In genomic region chr2:230202430-230203109, GRCh38 we compare ENCODE assay signal across 10 cellular contexts. TPM values are rescaled to one million over a fixed set of nuclear protein-coding genes. Genes with fewer than 3 reads are reported as not detected.
DNase-seq lines count a peak whose midpoint lies in the region; ATAC-seq and TF ChIP-seq lines count a peak whose summit lies in the region.
"Had no signal": no experiment of that assay in that cellular context is flagged by ENCODE, and none has a peak within 500 bp of the region (broad histone marks: within the 10 kb centered on the region; RNA-seq: fewer than 3 reads in every experiment).

No MANE protein-coding gene starts in this region.

- DNase-seq in natural killer cell treated with Interleukin-12 subunit alpha and Interleukin-12 subunit beta and Interleukin-15 and Interleukin-18, amount 100 ng/mL, for 72 hours (ENCODE audit: low spot score), result no peak
- DNase-seq in natural killer cell (no peak), mammary epithelial cell (no peak), BE2C (no peak), NCI-H1092 treated with DMSO at 0.1 percent for 48 hours (lab: John Stamatoyannopoulos, UW) (no peak)
- peak; percentile 65 for DNase-seq in stimulated activated naive B cell treated with anti-CD40 and anti-IgM and Interleukin-4, amounts not matched to agents 10 μg/mL and 1 μg/mL and 100 μg/mL, for 72 hours
- DNase-seq: brain microvascular endothelial cell had no signal

- TF ChIP-seq CTCF in natural killer cell (IDR thresholded peaks at IDR 0.05) (no peak), OCI-LY3 (IDR thresholded peaks at IDR 0.05; ENCODE audit: low read depth, low read length) (peak; percentile 70), mammary epithelial cell (conservative IDR thresholded peaks at IDR 0.05 in 1 of 2, IDR thresholded peaks at IDR 0.05 in 1 of 2; ENCODE audit: extremely low read depth in 1 of 2, insufficient read depth in 1 of 2, low read depth in 1 of 2, low read length in 2 of 2) (no peak), BE2C (IDR thresholded peaks at IDR 0.05; ENCODE audit: low read depth, low read length) (no peak)

- H3K36me3 ChIP-seq in OCI-LY3 (replicated peaks; ENCODE audit: low read depth, low read length), result peaks cover 58% of the 10 kb centered on the region
- peaks cover 4% of the 10 kb centered on the region for H3K36me3 ChIP-seq in mammary epithelial cell (ENCODE audit: insufficient read depth, low read length)
- no peaks in the 10 kb centered on the region for H3K36me3 ChIP-seq in BE2C

- no peaks in the 10 kb centered on the region for H3K9me3 Mint-ChIP-seq in natural killer cell treated with Interleukin-12 subunit alpha and Interleukin-12 subunit beta and Interleukin-15 and Interleukin-18, amount 100 ng/mL, for 72 hours
- H3K9me3 Mint-ChIP-seq in natural killer cell, result no peaks in the 10 kb centered on the region
- H3K9me3 Mint-ChIP-seq in stimulated activated naive B cell treated with anti-CD40 and anti-IgM and Interleukin-4, amounts not matched to agents 10 μg/mL and 1 μg/mL and 100 μg/mL, for 72 hours, result no peaks in the 10 kb centered on the region

- no peaks in the 10 kb centered on the region for H3K9me3 ChIP-seq in OCI-LY3 (ENCODE audit: insufficient read depth, low read length)
- H3K9me3 ChIP-seq in mammary epithelial cell (replicated peaks; ENCODE audit: insufficient read depth, low read length), result no peaks in the 10 kb centered on the region
- no peaks in the 10 kb centered on the region for H3K9me3 ChIP-seq in BE2C

- H3K4me3 Mint-ChIP-seq in natural killer cell treated with Interleukin-12 subunit alpha and Interleukin-12 subunit beta and Interleukin-15 and Interleukin-18, amount 100 ng/mL, for 72 hours, result peak overlapping the region; percentile 18
- H3K4me3 Mint-ChIP-seq in natural killer cell, result no peak overlapping the region
- H3K4me3 Mint-ChIP-seq in stimulated activated naive B cell treated with anti-CD40 and anti-IgM and Interleukin-4, amounts not matched to agents 10 μg/mL and 1 μg/mL and 100 μg/mL, for 72 hours, result peak overlapping the region; percentile 71 to 72

- H3K4me2 ChIP-seq in OCI-LY3 (ENCODE audit: low read length) (peak overlapping the region; percentile 75), mammary epithelial cell (ENCODE audit: insufficient read depth, low read depth, low read length) (no peak overlapping the region)
- H3K4me2 ChIP-seq: BLaER1 had no signal

- H2AFZ ChIP-seq in OCI-LY3 (ENCODE audit: low read depth, low read length), result no peak overlapping the region
- no peak overlapping the region for H2AFZ ChIP-seq in mammary epithelial cell (ENCODE audit: low read depth, low read length)

- dilution Hi-C loops in mammary epithelial cell (cut with HindIII; ENCODE audit: low sequenced_read_pairs), result no loop called here

- H3K79me2 ChIP-seq in OCI-LY3 (ENCODE audit: low read length) (peaks cover 18% of the 10 kb centered on the region), mammary epithelial cell (ENCODE audit: insufficient read depth, low read length) (no peaks in the 10 kb centered on the region)

- no TSS peak for BruUV-seq in mammary epithelial cell (replicated peaks; lab: Mats Ljungman, UMichigan)

- H3K4me1 ChIP-seq in OCI-LY3 (ENCODE audit: low read length) (peaks cover 64% of the 10 kb centered on the region), mammary epithelial cell (ENCODE audit: insufficient read depth, low read length) (no peaks in the 10 kb centered on the region), BE2C (no peaks in the 10 kb centered on the region)

- H4K20me1 ChIP-seq in OCI-LY3 (ENCODE audit: insufficient read depth, low read length) (no peaks in the 10 kb centered on the region), mammary epithelial cell (ENCODE audit: insufficient read depth, low read length) (no peaks in the 10 kb centered on the region)
- H4K20me1 ChIP-seq: BLaER1 had no signal

- H3K4me1 Mint-ChIP-seq in natural killer cell treated with Interleukin-12 subunit alpha and Interleukin-12 subunit beta and Interleukin-15 and Interleukin-18, amount 100 ng/mL, for 72 hours (ENCODE audit: low read depth in 2 of 2), result peaks cover 19 to 31% of the 10 kb centered on the region in 2 donors
- peaks cover 0 to 11% of the 10 kb centered on the region in 2 donors for H3K4me1 Mint-ChIP-seq in natural killer cell
- peaks cover 30 to 45% of the 10 kb centered on the region in 2 donors for H3K4me1 Mint-ChIP-seq in stimulated activated naive B cell treated with anti-CD40 and anti-IgM and Interleukin-4, amounts not matched to agents 10 μg/mL and 1 μg/mL and 100 μg/mL, for 72 hours

- 90% methylated on average over 10 of the region's 10 CpGs for WGBS in mammary epithelial cell (ENCODE audit: low coverage, missing lambda C conversion rate)

- H3K4me3 ChIP-seq in OCI-LY3 (ENCODE audit: low read length) (peak overlapping the region; percentile 62), mammary epithelial cell (replicated peaks in 1 of 3; ENCODE audit: insufficient read depth in 1 of 3, low read depth in 2 of 3, low read length in 3 of 3) (no peak overlapping the region), BE2C (ENCODE audit: low read depth, low read length) (no peak overlapping the region)
- H3K4me3 ChIP-seq: BLaER1 had no signal

- H3K36me3 Mint-ChIP-seq in natural killer cell treated with Interleukin-12 subunit alpha and Interleukin-12 subunit beta and Interleukin-15 and Interleukin-18, amount 100 ng/mL, for 72 hours, result peaks cover 32% of the 10 kb centered on the region
- peaks cover 27% of the 10 kb centered on the region for H3K36me3 Mint-ChIP-seq in natural killer cell
- H3K36me3 Mint-ChIP-seq in stimulated activated naive B cell treated with anti-CD40 and anti-IgM and Interleukin-4, amounts not matched to agents 10 μg/mL and 1 μg/mL and 100 μg/mL, for 72 hours, result peaks cover 39 to 55% of the 10 kb centered on the region in 2 donors

- in situ Hi-C loops in mammary epithelial cell (cut with MboI; ENCODE audit: low sequenced_read_pairs in 2 of 2), result loop anchor here in 1 of 2 donors (25.0 kb wide), 2 partner anchors 210 to 410 kb away; partner anchors contain the start of gene SP100

- intact Hi-C loops in natural killer cell (cut with micrococcal nuclease), result loop anchor here (10.0 kb wide), 1 partner anchor 412 kb away; no protein-coding TSS in a partner anchor
- intact Hi-C loops in mammary epithelial cell (cut with micrococcal nuclease), result no loop called here

- H3K9ac ChIP-seq in OCI-LY3 (ENCODE audit: low read length), result peak overlapping the region; percentile 70
- H3K9ac ChIP-seq in mammary epithelial cell (ENCODE audit: insufficient read depth, low read length), result no peak overlapping the region
- H3K9ac ChIP-seq: BLaER1 had no signal

- no peaks in the 10 kb centered on the region for H3K27me3 Mint-ChIP-seq in natural killer cell treated with Interleukin-12 subunit alpha and Interleukin-12 subunit beta and Interleukin-15 and Interleukin-18, amount 100 ng/mL, for 72 hours
- no peaks in the 10 kb centered on the region for H3K27me3 Mint-ChIP-seq in natural killer cell (ENCODE audit: low read depth in 2 of 2)
- no peaks in the 10 kb centered on the region for H3K27me3 Mint-ChIP-seq in stimulated activated naive B cell treated with anti-CD40 and anti-IgM and Interleukin-4, amounts not matched to agents 10 μg/mL and 1 μg/mL and 100 μg/mL, for 72 hours

- peak overlapping the region; percentile 96 for H3K27ac ChIP-seq in OCI-LY3 (ENCODE audit: low read length)
- no peak overlapping the region for H3K27ac ChIP-seq in mammary epithelial cell (ENCODE audit: insufficient read depth, low read depth, low read length)
- H3K27ac ChIP-seq: BLaER1, brain microvascular endothelial cell had no signal

- H3K27ac Mint-ChIP-seq in natural killer cell treated with Interleukin-12 subunit alpha and Interleukin-12 subunit beta and Interleukin-15 and Interleukin-18, amount 100 ng/mL, for 72 hours, result peak overlapping the region; percentile 27 to 28
- H3K27ac Mint-ChIP-seq in natural killer cell, result peak overlapping the region in 1 of 2 donors; percentile 63
- peak overlapping the region; percentile 91 for H3K27ac Mint-ChIP-seq in stimulated activated naive B cell treated with anti-CD40 and anti-IgM and Interleukin-4, amounts not matched to agents 10 μg/mL and 1 μg/mL and 100 μg/mL, for 72 hours

- CTCF ChIA-PET in mammary epithelial cell (lab: Charles Lee; ENCODE audit: low non-redundant PET), result interaction anchor here (0.5 kb wide), 1 partner anchor 43 kb away, joined by 16 read pairs; no protein-coding TSS in a partner anchor

- ATAC-seq in natural killer cell treated with Interleukin-12 subunit alpha and Interleukin-12 subunit beta and Interleukin-15 and Interleukin-18, amount 100 ng/mL, for 72 hours, result peak in 1 of 2 donors; percentile 46
- ATAC-seq in natural killer cell (no peak), HG02798 (IDR thresholded peaks at IDR 0.05; ENCODE audit: poor library complexity, unreplicated experiment) (peak; percentile 60)
- ATAC-seq in stimulated activated naive B cell treated with anti-CD40 and anti-IgM and Interleukin-4, amounts not matched to agents 10 μg/mL and 1 μg/mL and 100 μg/mL, for 72 hours (replicated peaks), result peak; percentile 75 to 82

- H3K27me3 ChIP-seq in OCI-LY3 (ENCODE audit: low read depth, low read length), result no peaks in the 10 kb centered on the region
- no peaks in the 10 kb centered on the region for H3K27me3 ChIP-seq in mammary epithelial cell (ENCODE audit: insufficient read depth, low read length)
- H3K27me3 ChIP-seq in BE2C, result no peaks in the 10 kb centered on the region
- H3K27me3 ChIP-seq: BLaER1, brain microvascular endothelial cell had no signal

RNA-seq across cellular contexts. Expression of gene SP110, which starts 17.2 kb away (rescaled TPM):
- 10 to 100 TPM; 71.5 to 85.8 TPM for total RNA-seq in natural killer cell treated with Interleukin-12 subunit alpha and Interleukin-12 subunit beta and Interleukin-15 and Interleukin-18, amount 100 ng/mL, for 72 hours
- total RNA-seq in natural killer cell (100 to 1,000 TPM in 1 of 3 donors, 10 to 100 TPM in 2; 92.7 to 132 (median 97.9) TPM), mammary epithelial cell (10 to 100 TPM; 11.2 to 12.9 TPM)
- polyA plus RNA-seq in mammary epithelial cell, result 11.2 TPM
- 27.5 TPM for polyA minus RNA-seq in mammary epithelial cell
- polyA plus RNA-seq in BE2C (2012; ENCODE audit: insufficient read depth, insufficient read length, low read depth), result not detected

RNA-seq across cellular contexts. Expression of gene SP140, which starts 23.0 kb away (rescaled TPM):
- total RNA-seq in natural killer cell treated with Interleukin-12 subunit alpha and Interleukin-12 subunit beta and Interleukin-15 and Interleukin-18, amount 100 ng/mL, for 72 hours, result 10 to 100 TPM; 55.3 to 67.9 TPM
- total RNA-seq in natural killer cell (10 to 100 TPM; 69.1 to 89.9 (median 77.4) TPM), mammary epithelial cell (1 to 10 TPM in 1 of 2 donors, not detected in 1; 1.9 TPM)
- 0.66 TPM for polyA plus RNA-seq in mammary epithelial cell
- not detected for polyA minus RNA-seq in mammary epithelial cell
- polyA plus RNA-seq in BE2C (2012; ENCODE audit: insufficient read depth, insufficient read length, low read depth), result 0.39 TPM

Comparison
In these comparisons a context has a peak if more than half of its experiments do, and no peak if none do; other contexts are left out.
1. ATAC-seq: peak in HG02798 (single experiment) and stimulated activated naive B cell treated with anti-CD40 and anti-IgM and Interleukin-4, amounts not matched to agents 10 μg/mL and 1 μg/mL and 100 μg/mL, for 72 hours (2 of 2); none in natural killer cell (0 of 3).
2. RNA of gene SP110, which starts 17.2 kb away (total RNA-seq): 92.7 to 132 TPM in natural killer cell and 71.5 to 85.8 TPM in natural killer cell treated with Interleukin-12 subunit alpha and Interleukin-12 subunit beta and Interleukin-15 and Interleukin-18, amount 100 ng/mL, for 72 hours; 11.2 to 12.9 TPM in mammary epithelial cell; every median in the first group is over 4 times any median in the second.
3. RNA of gene SP140, which starts 23.0 kb away (total RNA-seq): 69.1 to 89.9 TPM in natural killer cell and 55.3 to 67.9 TPM in natural killer cell treated with Interleukin-12 subunit alpha and Interleukin-12 subunit beta and Interleukin-15 and Interleukin-18, amount 100 ng/mL, for 72 hours; 1.9 TPM in mammary epithelial cell; every median in the first group is over 10 times any median in the second.